ENCODE assay signal across 19 cellular contexts in genomic region chr12:18431776-18432175, GRCh38.
DNase-seq lines count a peak whose midpoint lies in the region; ATAC-seq, FAIRE-seq and TF ChIP-seq lines count a peak whose summit lies in the region.
"Had no signal": no experiment of that assay in that cellular context is flagged by ENCODE, and none has a peak within 500 bp of the region (broad histone marks: within the 10 kb centered on the region; RNA-seq: fewer than 3 reads in every experiment).

No MANE protein-coding gene starts in this region.

- TF ChIP-seq POLR2A in IMR-90 (IDR thresholded peaks at IDR 0.05; ENCODE audit: low read depth, low read length) (no peak), body of pancreas (IDR thresholded peaks at IDR 0.05) (no peak)

- H3K23ac ChIP-seq in IMR-90 (ENCODE audit: low read depth, low read length), result no peak overlapping the region

- H2AK9ac ChIP-seq in IMR-90 (replicated peaks; ENCODE audit: low read depth, low read length, poor library complexity), result no peak overlapping the region

- CTCF ChIA-PET in IMR-90 (lab: Yijun Ruan, JAX), result interaction anchor here (0.9 kb wide), 1 partner anchor 180 kb away, joined by 3 read pairs; no protein-coding TSS in a partner anchor

- FAIRE-seq in pancreas (lab: Jason Lieb, UNC), result peak; percentile 61
- FAIRE-seq: G401.6, GM12892, H1 had no signal

- H2BK5ac ChIP-seq in IMR-90 (ENCODE audit: low read depth, low read length, poor library complexity, severe bottlenecking), result no peak overlapping the region

- no peak overlapping the region for H2AK5ac ChIP-seq in IMR-90 (ENCODE audit: low read depth, low read length)

- H3K4ac ChIP-seq in IMR-90 (ENCODE audit: low read depth, low read length), result no peak overlapping the region

- POLR2A ChIA-PET in IMR-90 (lab: Charles Lee; ENCODE audit: unreplicated experiment), result no interaction called here

- no peak overlapping the region for H3K18ac ChIP-seq in IMR-90 (ENCODE audit: low read depth, low read length)

- intact Hi-C loops in IMR-90 (cut with micrococcal nuclease), result loop anchor here (2.0 to 10.0 kb wide), 6 partner anchors 179 to 853 kb away; no protein-coding TSS in a partner anchor
- intact Hi-C loops in body of pancreas (cut with DNase I), result no loop called here
- intact Hi-C loops in pancreas (cut with DNase I), result no loop called here

- no peak overlapping the region for H3K4me3 ChIP-seq in IMR-90 (ENCODE audit: insufficient read depth, low read depth, low read length)
- H3K4me3 ChIP-seq in body of pancreas, result no peak overlapping the region
- no peak overlapping the region for H3K4me3 ChIP-seq in pancreas
- H3K4me3 ChIP-seq in osteoblast (ENCODE audit: insufficient read depth, low read length), result no peak overlapping the region
- H3K4me3 ChIP-seq: BLaER1, GM23248 had no signal

- TF ChIP-seq RAD21 in IMR-90 (IDR thresholded peaks at IDR 0.05; ENCODE audit: low read length), result no peak

- no peak for ATAC-seq in IMR-90 (ENCODE audit: low read depth)
- ATAC-seq in body of pancreas, result peak; percentile 41
- peak in 1 of 4 donors; percentile 41 for ATAC-seq in pancreas
- ATAC-seq: CD8-positive, alpha-beta T cell had no signal

- no peak overlapping the region; the same call in 1 of the 2 replicates for H2BK120ac ChIP-seq in IMR-90 (ENCODE audit: low read depth, low read length)

- in situ Hi-C loops in IMR-90 (cut with MboI; ENCODE audit: low sequenced_read_pairs), result loop anchor here (10.0 to 25.0 kb wide), 2 partner anchors 753 to 856 kb away; no protein-coding TSS in a partner anchor

- H2BK20ac ChIP-seq in IMR-90 (ENCODE audit: low read depth, low read length), result no peak overlapping the region

- H3K9me3 ChIP-seq in IMR-90 (ENCODE audit: control insufficient read depth, insufficient read depth, low read length) (no peaks in the 10 kb centered on the region), body of pancreas (no peaks in the 10 kb centered on the region), pancreas (no peaks in the 10 kb centered on the region), osteoblast (ENCODE audit: low read depth, low read length) (no peaks in the 10 kb centered on the region)
- H3K9me3 ChIP-seq: BLaER1, Caco-2 had no signal

- no peak overlapping the region for H3K9ac ChIP-seq in IMR-90 (ENCODE audit: low read depth, low read length)
- H3K9ac ChIP-seq: BLaER1, GM23248 had no signal

- no peak overlapping the region; a peak in 1 of 4 replicates for H4K8ac ChIP-seq in IMR-90 (ENCODE audit: low read depth in 2 of 2, low read length in 2 of 2)

- H3K56ac ChIP-seq in IMR-90 (ENCODE audit: extremely low read depth, insufficient read depth, low read length), result no peak overlapping the region

- H3K4me1 ChIP-seq in IMR-90 (ENCODE audit: control insufficient read depth, insufficient read depth, low read length) (no peaks in the 10 kb centered on the region), body of pancreas (peaks cover 8% of the 10 kb centered on the region), pancreas (no peaks in the 10 kb centered on the region), osteoblast (ENCODE audit: insufficient read depth, low read length) (no peaks in the 10 kb centered on the region)
- H3K4me1 ChIP-seq: BLaER1, Caco-2 had no signal

- no peaks in the 10 kb centered on the region; the same call in 1 of the 2 replicates for H3K9me1 ChIP-seq in IMR-90 (ENCODE audit: insufficient read depth, low read length)

- H3K79me2 ChIP-seq in osteoblast (ENCODE audit: insufficient read depth, low read length), result no peaks in the 10 kb centered on the region

- no peaks in the 10 kb centered on the region for H4K20me1 ChIP-seq in IMR-90 (ENCODE audit: insufficient read depth, low read length)
- no peaks in the 10 kb centered on the region for H4K20me1 ChIP-seq in osteoblast (ENCODE audit: insufficient read depth, low read length)
- H4K20me1 ChIP-seq: BLaER1 had no signal

- H2AFZ ChIP-seq in IMR-90 (replicated peaks; ENCODE audit: low read length, poor library complexity) (no peak overlapping the region), osteoblast (ENCODE audit: low read length) (no peak overlapping the region)
- H2AFZ ChIP-seq: GM23248 had no signal

- no TSS peak for BruUV-seq in IMR-90 (replicated peaks; lab: Mats Ljungman, UMichigan)

- H2BK15ac ChIP-seq in IMR-90 (ENCODE audit: low read depth, low read length), result no peak overlapping the region

- no peak for DNase-seq in IMR-90
- DNase-seq in body of pancreas, result no peak
- no peak for DNase-seq in pancreas
- no peak for DNase-seq in NCI-H1436 treated with DMSO at 0.1 percent for 48 hours (lab: John Stamatoyannopoulos, UW)
- DNase-seq in osteoblast (ENCODE audit: insufficient read length, low spot score, missing footprints), result no peak
- no peak for DNase-seq in T-helper 2 cell
- DNase-seq: Caco-2; CD4-positive, CD25-positive, alpha-beta regulatory T cell; CD8-positive, alpha-beta T cell; DMS153; DND-41; GM23248; H7; HCEC 1CT had no signal

- H3K27ac ChIP-seq in IMR-90 (ENCODE audit: insufficient read depth, low read length) (no peak overlapping the region), body of pancreas (no peak overlapping the region), pancreas (no peak overlapping the region), osteoblast (ENCODE audit: low read depth, low read length) (no peak overlapping the region)
- H3K27ac ChIP-seq: BLaER1, C4-2B, GM23248 had no signal

- dilution Hi-C loops in IMR-90 (cut with HindIII; ENCODE audit: low sequenced_read_pairs, unreplicated experiment), result no loop called here

- H3K14ac ChIP-seq in IMR-90 (replicated peaks; ENCODE audit: low read depth, low read length), result no peak overlapping the region

- no peaks in the 10 kb centered on the region for H3K79me1 ChIP-seq in IMR-90 (ENCODE audit: low read depth in 1 of 2, low read length in 2 of 2)

- H3K4me2 ChIP-seq in IMR-90 (ENCODE audit: low read depth, low read length) (no peak overlapping the region), osteoblast (ENCODE audit: insufficient read depth, low read length) (no peak overlapping the region)
- H3K4me2 ChIP-seq: BLaER1 had no signal

- H3K27me3 ChIP-seq in IMR-90 (ENCODE audit: control insufficient read depth, insufficient read depth, low read length), result no peaks in the 10 kb centered on the region
- H3K27me3 ChIP-seq in body of pancreas, result no peaks in the 10 kb centered on the region
- H3K27me3 ChIP-seq in pancreas, result no peaks in the 10 kb centered on the region
- no peaks in the 10 kb centered on the region for H3K27me3 ChIP-seq in osteoblast (ENCODE audit: insufficient read depth, low read length)
- H3K27me3 ChIP-seq: BLaER1 had no signal

- TF ChIP-seq CTCF in IMR-90 (conservative IDR thresholded peaks at IDR 0.05; ENCODE audit: low read depth, low read length), result no peak
- no peak for TF ChIP-seq CTCF in body of pancreas (IDR thresholded peaks at IDR 0.05)
- no peak for TF ChIP-seq CTCF in pancreas (IDR thresholded peaks at IDR 0.05)
- TF ChIP-seq CTCF in osteoblast (IDR thresholded peaks at IDR 0.05; ENCODE audit: extremely low read depth, low read depth, low read length), result no peak

- no peak overlapping the region for H4K5ac ChIP-seq in IMR-90 (ENCODE audit: low read depth, low read length)

- no peak overlapping the region for H4K91ac ChIP-seq in IMR-90 (ENCODE audit: insufficient read depth, low read depth, low read length)

- H3K36me3 ChIP-seq in IMR-90 (ENCODE audit: control insufficient read depth, insufficient read depth, low read length) (no peaks in the 10 kb centered on the region), body of pancreas (replicated peaks in 1 of 2; ENCODE audit: insufficient read depth in 1 of 2, low read depth in 2 of 2) (no peaks in the 10 kb centered on the region), pancreas (no peaks in the 10 kb centered on the region), osteoblast (ENCODE audit: insufficient read depth, low read length) (no peaks in the 10 kb centered on the region)
- H3K36me3 ChIP-seq: BLaER1 had no signal

TF ChIP-seq in IMR-90, 13 proteins besides CTCF, POLR2A, EP300 and RAD21:
- TF ChIP-seq ELK1 (IDR thresholded peaks at IDR 0.05; ENCODE audit: borderline replicate concordance, low read depth, low read length), result no peak
- no peak for TF ChIP-seq RFX5 (IDR thresholded peaks at IDR 0.05; ENCODE audit: low read depth, low read length)
- 0 out of 2 replicates have a peak, but pooled peaks have one; percentile 8 for TF ChIP-seq CEBPB (IDR thresholded peaks at IDR 0.05; ENCODE audit: low read depth, low read length)
